Comparison of ENCODE assay signal across 9 cellular contexts in genomic region chr20:20355503-20355902, GRCh38. TPM values are rescaled to one million over a fixed set of nuclear protein-coding genes. Genes with fewer than 3 reads are reported as not detected.
"Had no signal": no experiment of that assay in that cellular context is flagged by ENCODE, and none has a peak within 500 bp of the region (broad histone marks: within the 10 kb centered on the region; RNA-seq: fewer than 3 reads in every experiment).

No MANE protein-coding gene starts in this region.

RNA-seq across cellular contexts. Expression of gene INSM1, which starts 12.4 kb away (rescaled TPM):
- total RNA-seq: suprapubic skin, thoracic aorta, tibial nerve, upper lobe of left lung, upper lobe of right lung, ureter, urinary bladder, uterus, vagina had no signal
